Comparison of ENCODE assay signal across 1 cellular context in genomic region chr7:78151229-78151628, GRCh38.
TF ChIP-seq lines count a peak whose summit lies in the region.

No MANE protein-coding gene starts in this region.

TF ChIP-seq in GM23338, 12 proteins besides CTCF, POLR2A, EP300 and RAD21 (continued from another document):
- no peak for TF ChIP-seq ZNF462 (CRISPR knock-in tag; IDR thresholded peaks at IDR 0.05)
- TF ChIP-seq JUNB (IDR thresholded peaks at IDR 0.05; ENCODE audit: unreplicated experiment): no peak
- no peak for TF ChIP-seq ETS1 (IDR thresholded peaks at IDR 0.05)
- TF ChIP-seq POLR2AphosphoS5 (IDR thresholded peaks at IDR 0.05; ENCODE audit: low read depth): no peak
- TF ChIP-seq STAT1 (IDR thresholded peaks at IDR 0.05; ENCODE audit: unreplicated experiment): no peak
- no peak for TF ChIP-seq CREB1 (CRISPR knock-in tag; IDR thresholded peaks at IDR 0.05; ENCODE audit: low read depth)
- no peak for TF ChIP-seq ZNF331 (CRISPR knock-in tag; IDR thresholded peaks at IDR 0.05; ENCODE audit: low read depth)
- no peak for TF ChIP-seq NANOG (IDR thresholded peaks at IDR 0.05; ENCODE audit: borderline replicate concordance)
- TF ChIP-seq ZNF114 (CRISPR knock-in tag; IDR thresholded peaks at IDR 0.05): no peak
- no peak for TF ChIP-seq EZH2phosphoT487 (IDR thresholded peaks at IDR 0.05; ENCODE audit: unreplicated experiment)
- no peak for TF ChIP-seq EZH2 (IDR thresholded peaks at IDR 0.05; ENCODE audit: low read depth, unreplicated experiment)
